ENCODE assay signal across 8 cellular contexts in genomic region chr16:80804061-80804450, GRCh38. TPM values are rescaled to one million over a fixed set of nuclear protein-coding genes. Genes with fewer than 3 reads are reported as not detected.
DNase-seq lines count a peak whose midpoint lies in the region; ATAC-seq and TF ChIP-seq lines count a peak whose summit lies in the region.

No MANE protein-coding gene starts in this region.

- H3K4me1 ChIP-seq in CD4-positive, alpha-beta memory T cell (ENCODE audit: insufficient read depth, low read length): peaks cover 31% of the 10 kb centered on the region

- POLR2A ChIA-PET in CD4-positive, alpha-beta memory T cell (lab: Charles Lee; ENCODE audit: partially characterized antibody): interaction anchor here (1.0 kb wide), 1 partner anchor 224 kb away, joined by 5 read pairs; no protein-coding TSS in a partner anchor
- POLR2A ChIA-PET in activated CD4-positive, alpha-beta memory T cell treated with anti-CD3 and anti-CD28 coated beads, Interleukin-2, amount 10 ng/mL, durations not matched to agents 7 days and 5 days (lab: Charles Lee): interaction anchor here (1.0 to 1.5 kb wide), 2 partner anchors 17 to 213 kb away, joined by 3 to 4 read pairs; no protein-coding TSS in a partner anchor

- no peak for TF ChIP-seq EP300 in Ishikawa (IDR thresholded peaks at IDR 0.05; ENCODE audit: borderline replicate concordance)

- H3K9me3 Mint-ChIP-seq in CD4-positive, alpha-beta memory T cell: peaks cover 0 to 2% (median 0%) of the 10 kb centered on the region in 8 donors
- H3K9me3 Mint-ChIP-seq in activated CD4-positive, alpha-beta memory T cell treated with anti-CD3 and anti-CD28 coated beads, Interleukin-2, amount 10 ng/mL, durations not matched to agents 7 days and 5 days: peaks cover 16% of the 10 kb centered on the region
- H3K9me3 Mint-ChIP-seq in endothelial cell (ENCODE audit: unreplicated experiment): peaks cover 4% of the 10 kb centered on the region
- H3K9me3 Mint-ChIP-seq in stimulated activated naive CD8-positive, alpha-beta T cell treated with anti-CD3 and anti-CD28 coated beads, Interleukin-15, Interleukin-2, amounts not matched to agents 100 ng/mL and 50 ng/mL, for 24 hours: peaks cover 7% of the 10 kb centered on the region

- no peak for TF ChIP-seq CTCF in endothelial cell (IDR thresholded peaks at IDR 0.05; ENCODE audit: unreplicated experiment)

- H3K4me3 ChIP-seq in CD4-positive, alpha-beta memory T cell (ENCODE audit: low read length in 2 of 2): peak overlapping the region in 1 of 2 donors; percentile 51

- no peaks in the 10 kb centered on the region for H3K27me3 Mint-ChIP-seq in CD4-positive, alpha-beta memory T cell
- H3K27me3 Mint-ChIP-seq in activated CD4-positive, alpha-beta memory T cell treated with anti-CD3 and anti-CD28 coated beads, Interleukin-2, amount 10 ng/mL, durations not matched to agents 7 days and 5 days: no peaks in the 10 kb centered on the region
- H3K27me3 Mint-ChIP-seq in endothelial cell (ENCODE audit: unreplicated experiment): no peaks in the 10 kb centered on the region
- peaks cover 24% of the 10 kb centered on the region for H3K27me3 Mint-ChIP-seq in stimulated activated naive CD8-positive, alpha-beta T cell treated with anti-CD3 and anti-CD28 coated beads, Interleukin-15, Interleukin-2, amounts not matched to agents 100 ng/mL and 50 ng/mL, for 24 hours

- H3K36me3 Mint-ChIP-seq in CD4-positive, alpha-beta memory T cell: peaks cover 0 to 1% of the 10 kb centered on the region in 2 donors
- peaks cover 36% of the 10 kb centered on the region for H3K36me3 Mint-ChIP-seq in activated CD4-positive, alpha-beta memory T cell treated with anti-CD3 and anti-CD28 coated beads, Interleukin-2, amount 10 ng/mL, durations not matched to agents 7 days and 5 days (ENCODE audit: low read depth)
- H3K36me3 Mint-ChIP-seq in endothelial cell (ENCODE audit: low read depth, unreplicated experiment): peaks cover 4% of the 10 kb centered on the region
- H3K36me3 Mint-ChIP-seq in stimulated activated naive CD8-positive, alpha-beta T cell treated with anti-CD3 and anti-CD28 coated beads, Interleukin-15, Interleukin-2, amounts not matched to agents 100 ng/mL and 50 ng/mL, for 24 hours (ENCODE audit: low read depth): peaks cover 5% of the 10 kb centered on the region

- CTCF ChIA-PET in CD4-positive, alpha-beta memory T cell (lab: Charles Lee; ENCODE audit: partially characterized antibody): interaction anchor here (1.1 kb wide), 1 partner anchor 224 kb away, joined by 3 read pairs; no protein-coding TSS in a partner anchor
- CTCF ChIA-PET in activated CD4-positive, alpha-beta memory T cell treated with anti-CD3 and anti-CD28 coated beads, Interleukin-2, amount 10 ng/mL, durations not matched to agents 7 days and 5 days (lab: Charles Lee): no interaction called here

- no peak overlapping the region for H3K27ac ChIP-seq in CD4-positive, alpha-beta memory T cell (ENCODE audit: low read depth, low read length)

- H3K9me3 ChIP-seq in CD4-positive, alpha-beta memory T cell (ENCODE audit: control insufficient read depth in 1 of 2, low read length in 2 of 2): no peaks in the 10 kb centered on the region

- peak; percentile 21 for ATAC-seq in GM19468 (IDR thresholded peaks at IDR 0.05; ENCODE audit: extremely low read depth, unreplicated experiment)

- no peaks in the 10 kb centered on the region for H3K27me3 ChIP-seq in CD4-positive, alpha-beta memory T cell (ENCODE audit: insufficient read depth, low read length)

- intact Hi-C loops in CD4-positive, alpha-beta memory T cell (cut with micrococcal nuclease): loop anchor here (5.0 to 10.0 kb wide), 4 partner anchors 147 to 511 kb away; partner anchors contain the start of genes C16orf46, CENPN, CMC2 and GAN

- H3K36me3 ChIP-seq in CD4-positive, alpha-beta memory T cell (ENCODE audit: insufficient read depth, low read length): no peaks in the 10 kb centered on the region

- peak overlapping the region; percentile 74 to 96 (median 86) for H3K27ac Mint-ChIP-seq in CD4-positive, alpha-beta memory T cell
- H3K27ac Mint-ChIP-seq in activated CD4-positive, alpha-beta memory T cell treated with anti-CD3 and anti-CD28 coated beads, Interleukin-2, amount 10 ng/mL, durations not matched to agents 7 days and 5 days: peak overlapping the region; percentile 95
- peak overlapping the region; percentile 53 for H3K27ac Mint-ChIP-seq in endothelial cell (ENCODE audit: unreplicated experiment)
- H3K27ac Mint-ChIP-seq in stimulated activated naive CD8-positive, alpha-beta T cell treated with anti-CD3 and anti-CD28 coated beads, Interleukin-15, Interleukin-2, amounts not matched to agents 100 ng/mL and 50 ng/mL, for 24 hours: peak overlapping the region; percentile 84

- DNase-seq in CD4-positive, alpha-beta memory T cell: peak; percentile 57 to 70 (median 65)
- DNase-seq in activated CD4-positive, alpha-beta memory T cell treated with anti-CD3 and anti-CD28 coated beads, Interleukin-2, amount 10 ng/mL, durations not matched to agents 7 days and 5 days: peak; percentile 62
- peak; percentile 51 for DNase-seq in endothelial cell (ENCODE audit: low spot score)
- peak; percentile 24 for DNase-seq in myocyte (ENCODE audit: low read depth)
- DNase-seq in DMS153 treated with DMSO at 0.1 percent for 48 hours (lab: John Stamatoyannopoulos, UW; ENCODE audit: unreplicated experiment): no peak

- no peak for TF ChIP-seq RAD21 in Ishikawa (IDR thresholded peaks at IDR 0.05; ENCODE audit: low read depth)

- peak overlapping the region; percentile 80 to 98 (median 96) for H3K4me3 Mint-ChIP-seq in CD4-positive, alpha-beta memory T cell
- peak overlapping the region; percentile 95 for H3K4me3 Mint-ChIP-seq in activated CD4-positive, alpha-beta memory T cell treated with anti-CD3 and anti-CD28 coated beads, Interleukin-2, amount 10 ng/mL, durations not matched to agents 7 days and 5 days
- H3K4me3 Mint-ChIP-seq in endothelial cell (ENCODE audit: unreplicated experiment): peak overlapping the region; percentile 95
- H3K4me3 Mint-ChIP-seq in stimulated activated naive CD8-positive, alpha-beta T cell treated with anti-CD3 and anti-CD28 coated beads, Interleukin-15, Interleukin-2, amounts not matched to agents 100 ng/mL and 50 ng/mL, for 24 hours: peak overlapping the region; percentile 91

- peaks cover 12 to 38% (median 27%) of the 10 kb centered on the region in 4 donors for H3K4me1 Mint-ChIP-seq in CD4-positive, alpha-beta memory T cell
- H3K4me1 Mint-ChIP-seq in activated CD4-positive, alpha-beta memory T cell treated with anti-CD3 and anti-CD28 coated beads, Interleukin-2, amount 10 ng/mL, durations not matched to agents 7 days and 5 days: peaks cover 63% of the 10 kb centered on the region
- H3K4me1 Mint-ChIP-seq in endothelial cell (ENCODE audit: unreplicated experiment): no peaks in the 10 kb centered on the region
- H3K4me1 Mint-ChIP-seq in stimulated activated naive CD8-positive, alpha-beta T cell treated with anti-CD3 and anti-CD28 coated beads, Interleukin-15, Interleukin-2, amounts not matched to agents 100 ng/mL and 50 ng/mL, for 24 hours (ENCODE audit: low read depth): peaks cover 35% of the 10 kb centered on the region

TF ChIP-seq in Ishikawa, 13 proteins besides CTCF, POLR2A, EP300 and RAD21:
- TF ChIP-seq MAX (IDR thresholded peaks at IDR 0.05) (0 out of 2 replicates have a peak, but pooled peaks have one; percentile 42), NFIC (IDR thresholded peaks at IDR 0.05) (no peak)

RNA-seq across cellular contexts. Expression of gene CDYL2, which starts 0.3 kb away (rescaled TPM):
- 10 to 100 TPM; 37.5 to 42.4 TPM for total RNA-seq in CD4-positive, alpha-beta memory T cell
- 1 to 10 TPM in 1 of 2 donors, under 1 TPM in 1; 0.91 to 2.5 TPM for polyA plus RNA-seq in CD4-positive, alpha-beta memory T cell
- 10 to 100 TPM; 54.6 to 60.2 TPM for total RNA-seq in activated CD4-positive, alpha-beta memory T cell treated with anti-CD3 and anti-CD28 coated beads, Interleukin-2, amount 10 ng/mL, durations not matched to agents 7 days and 5 days
- 26.6 TPM for total RNA-seq in endothelial cell (ENCODE audit: unreplicated experiment)
- total RNA-seq in myocyte: 0.37 and 1.4 TPM in 2 replicates
- polyA plus RNA-seq in myocyte (2012): 0.32 TPM

Comparison
In these comparisons a context has a peak if more than half of its experiments do, and no peak if none do; other contexts are left out.
1. RNA of gene CDYL2, which starts 0.3 kb away (total RNA-seq): 54.6 to 60.2 TPM in activated CD4-positive, alpha-beta memory T cell treated with anti-CD3 and anti-CD28 coated beads, Interleukin-2, amount 10 ng/mL, durations not matched to agents 7 days and 5 days, 37.5 to 42.4 TPM in CD4-positive, alpha-beta memory T cell and 26.6 TPM in endothelial cell (single experiment); 0.37 to 1.4 TPM in myocyte; every median in the first group is over 10 times any median in the second.
2. Peak in every context shown above with its lines, with median percentiles within 50 percentile points of each other: H3K27ac Mint-ChIP-seq and H3K4me3 Mint-ChIP-seq.